In genomic region chr1:93845554-93846150, GRCh38 we compare ENCODE assay signal across 8 cellular contexts. TPM values are rescaled to one million over a fixed set of nuclear protein-coding genes. Genes with fewer than 3 reads are reported as not detected.
DNase-seq lines count a peak whose midpoint lies in the region; ATAC-seq lines count a peak whose summit lies in the region.

No MANE protein-coding gene starts in this region.

- 66 to 77% methylated on average over 11 to 16 of the region's 16 CpGs for WGBS in ectodermal cell, 2 experiments
- 10% methylated on average over 16 of the region's 16 CpGs for WGBS in urinary bladder

- DNase-seq in SJSA1 (ENCODE audit: low read depth in 1 of 2, low spot score in 2 of 2) = peak; percentile 69 to 84

- H3K9ac ChIP-seq in BLaER1 (peak overlapping the region; percentile 93), muscle layer of colon (ENCODE audit: low read length) (peak overlapping the region; percentile 91)

- peak overlapping the region; percentile 90 for H3K4me2 ChIP-seq in BLaER1

- H3K27ac ChIP-seq in BLaER1 (peak overlapping the region; percentile 95), SJSA1 (peak overlapping the region; percentile 84), ectodermal cell (ENCODE audit: insufficient read depth, low read depth, low read length, poor library complexity, severe bottlenecking) (peak overlapping the region; percentile 38), muscle layer of colon (ENCODE audit: low read depth, low read length) (peak overlapping the region; percentile 99), urinary bladder (ENCODE audit: low read depth) (peak overlapping the region; percentile 89)

- peaks cover 10% of the 10 kb centered on the region for H3K9me3 ChIP-seq in BLaER1
- no peaks in the 10 kb centered on the region for H3K9me3 ChIP-seq in SJSA1 (replicated peaks)
- no peaks in the 10 kb centered on the region for H3K9me3 ChIP-seq in ectodermal cell (ENCODE audit: control insufficient read depth, low read length)
- H3K9me3 ChIP-seq in muscle layer of colon (ENCODE audit: low read length) = no peaks in the 10 kb centered on the region

- H3K4me1 ChIP-seq in BLaER1 = peaks cover 62% of the 10 kb centered on the region
- H3K4me1 ChIP-seq in SJSA1 (replicated peaks) = peaks cover 31% of the 10 kb centered on the region
- no peaks in the 10 kb centered on the region for H3K4me1 ChIP-seq in ectodermal cell (ENCODE audit: control insufficient read depth, insufficient read depth, low read length)
- H3K4me1 ChIP-seq in muscle layer of colon (ENCODE audit: insufficient read depth, low read length) = peaks cover 27% of the 10 kb centered on the region
- H3K4me1 ChIP-seq in urinary bladder (ENCODE audit: insufficient read depth) = no peaks in the 10 kb centered on the region

- no peaks in the 10 kb centered on the region for H4K20me1 ChIP-seq in BLaER1

- H3K4me3 ChIP-seq in BLaER1 (peak overlapping the region; percentile 83), SJSA1 (peak overlapping the region; percentile 81), ectodermal cell (ENCODE audit: insufficient read depth, low read depth, low read length) (peak overlapping the region; percentile 64), muscle layer of colon (ENCODE audit: low read depth in 1 of 2, low read length in 2 of 2) (peak overlapping the region; percentile 82 to 90), urinary bladder (ENCODE audit: low read depth, low read length) (peak overlapping the region; percentile 74)

- no peaks in the 10 kb centered on the region for H3K27me3 ChIP-seq in BLaER1
- H3K27me3 ChIP-seq in SJSA1 (replicated peaks) = no peaks in the 10 kb centered on the region
- no peaks in the 10 kb centered on the region for H3K27me3 ChIP-seq in ectodermal cell (ENCODE audit: control insufficient read depth, insufficient read depth, low read length, poor library complexity, severe bottlenecking)
- H3K27me3 ChIP-seq in muscle layer of colon (ENCODE audit: control insufficient read depth in 1 of 2, insufficient read depth in 2 of 2, low read length in 2 of 2) = no peaks in the 10 kb centered on the region

- H3K36me3 ChIP-seq in BLaER1 = no peaks in the 10 kb centered on the region
- peaks cover 8% of the 10 kb centered on the region; the same call in 1 of the 2 replicates for H3K36me3 ChIP-seq in SJSA1
- H3K36me3 ChIP-seq in ectodermal cell (ENCODE audit: control insufficient read depth, insufficient read depth, low read length) = no peaks in the 10 kb centered on the region
- no peaks in the 10 kb centered on the region for H3K36me3 ChIP-seq in muscle layer of colon (ENCODE audit: insufficient read depth, low read length)
- no peaks in the 10 kb centered on the region for H3K36me3 ChIP-seq in urinary bladder (ENCODE audit: insufficient read depth)

- ATAC-seq in GM18517 (IDR thresholded peaks at IDR 0.05; ENCODE audit: unreplicated experiment) (peak; percentile 6), HG03280 (IDR thresholded peaks at IDR 0.05; ENCODE audit: unreplicated experiment) (peak; percentile 5), HG02759 (IDR thresholded peaks at IDR 0.05; ENCODE audit: unreplicated experiment) (no peak)

RNA-seq across cellular contexts. Expression of gene DNTTIP2, which starts 33.4 kb away (rescaled TPM):
- 35.6 and 40.1 TPM in 2 replicates for total RNA-seq in SJSA1 (2014; rRNA removed; shearing (Covaris generic))
- polyA plus RNA-seq in ectodermal cell (2013, experiment 1 of 4) = 62.5 TPM
- polyA plus RNA-seq in ectodermal cell (2013, experiment 2 of 4) = 68.0 TPM
- 55.1 TPM for polyA plus RNA-seq in ectodermal cell (2013, experiment 3 of 4)
- polyA plus RNA-seq in ectodermal cell (2013, experiment 4 of 4) = 63.1 TPM
- total RNA-seq in urinary bladder = 42.9 TPM
- 28.4 TPM for polyA plus RNA-seq in urinary bladder

Comparison
In these comparisons a context has a peak if more than half of its experiments do, and no peak if none do; other contexts are left out.
1. H3K27ac ChIP-seq: peak in every context shown above with its lines; median percentile 99 in muscle layer of colon; 95 in BLaER1; 89 in urinary bladder; 84 in SJSA1; 38 in ectodermal cell.